1 cellular context compared by ENCODE assay signal in the genomic region with DNA sequence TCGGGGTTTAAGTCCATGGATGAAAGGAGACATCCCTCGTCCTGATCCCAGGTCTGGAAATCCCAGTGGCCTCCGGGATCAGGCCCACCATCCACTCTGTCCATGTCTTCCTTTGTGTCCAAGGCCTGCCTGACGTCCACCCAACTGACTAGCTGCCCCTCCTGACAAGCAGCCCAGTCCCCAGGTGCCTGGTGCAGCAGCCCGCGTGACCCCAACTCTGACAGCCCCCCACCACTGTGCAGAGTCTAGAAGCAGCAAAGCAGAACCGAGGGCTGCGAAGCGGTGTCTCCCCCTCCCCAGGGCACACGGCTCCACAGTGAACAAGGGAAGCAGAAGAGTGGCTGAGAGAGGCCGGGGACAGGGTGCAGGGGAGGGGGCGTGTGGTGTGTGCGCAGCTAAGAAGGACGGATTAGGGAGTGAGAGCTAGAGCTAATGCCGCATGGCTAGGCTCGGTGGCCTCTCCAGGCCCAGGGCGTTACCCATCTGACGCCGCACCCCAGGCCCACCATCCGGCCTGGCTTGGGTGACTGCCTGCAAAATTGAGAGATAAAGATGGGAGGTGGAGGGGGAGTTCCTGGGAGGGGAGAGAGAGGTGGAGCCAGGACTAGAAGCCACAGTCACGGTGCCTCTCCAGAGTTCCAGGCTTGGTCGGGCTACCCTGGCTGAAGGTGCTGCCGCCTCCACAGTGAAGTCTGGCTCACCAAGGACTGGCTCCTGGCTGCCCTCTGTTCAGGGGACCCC.
TF ChIP-seq lines count a peak whose summit lies in the region.

No MANE protein-coding gene starts in this region.

TF ChIP-seq in K562, 482 proteins besides CTCF, POLR2A, EP300 and RAD21 (continued from another document and continues in another):
- no peak for TF ChIP-seq AFF1 (IDR thresholded peaks at IDR 0.05; ENCODE audit: low read depth in 1 of 2, partially characterized antibody in 2 of 2)
- TF ChIP-seq ZBTB17 (CRISPR knock-in tag; IDR thresholded peaks at IDR 0.05), result 0 out of 2 replicates have a peak, but pooled peaks have one; percentile 40
- TF ChIP-seq ZNF175 (CRISPR knock-in tag; IDR thresholded peaks at IDR 0.05; ENCODE audit: low read depth), result 0 out of 2 replicates have a peak, but pooled peaks have one; percentile 54
- 0 out of 2 replicates have a peak, but pooled peaks have one; percentile 48 for TF ChIP-seq HDAC2 (IDR thresholded peaks at IDR 0.05)
- TF ChIP-seq KDM5B (IDR thresholded peaks at IDR 0.05; ENCODE audit: insufficient replicate concordance, low read depth, low read length), result peak; percentile 60
- TF ChIP-seq, protein P1, sequence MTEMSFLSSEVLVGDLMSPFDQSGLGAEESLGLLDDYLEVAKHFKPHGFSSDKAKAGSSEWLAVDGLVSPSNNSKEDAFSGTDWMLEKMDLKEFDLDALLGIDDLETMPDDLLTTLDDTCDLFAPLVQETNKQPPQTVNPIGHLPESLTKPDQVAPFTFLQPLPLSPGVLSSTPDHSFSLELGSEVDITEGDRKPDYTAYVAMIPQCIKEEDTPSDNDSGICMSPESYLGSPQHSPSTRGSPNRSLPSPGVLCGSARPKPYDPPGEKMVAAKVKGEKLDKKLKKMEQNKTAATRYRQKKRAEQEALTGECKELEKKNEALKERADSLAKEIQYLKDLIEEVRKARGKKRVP (CRISPR knock-in tag; IDR thresholded peaks at IDR 0.05), result 0 out of 2 replicates have a peak, but pooled peaks have one; percentile 24
- TF ChIP-seq SMAD4 (CRISPR knock-in tag; conservative IDR thresholded peaks at IDR 0.05), result peak; percentile 63; the same call in 1 of the 2 replicates
- peak in 1 of 3 experiments; percentile 66 for TF ChIP-seq YY1 (IDR thresholded peaks at IDR 0.05; ENCODE audit: borderline replicate concordance in 1 of 3, control insufficient read depth in 1 of 3, extremely low read depth in 1 of 3, insufficient read depth in 3 of 3, insufficient read length in 1 of 3, insufficient replicate concordance in 2 of 3, low read depth in 1 of 3, low read length in 2 of 3)
- peak; percentile 96 for TF ChIP-seq ZNF592 (IDR thresholded peaks at IDR 0.05)
- TF ChIP-seq, protein P2, sequence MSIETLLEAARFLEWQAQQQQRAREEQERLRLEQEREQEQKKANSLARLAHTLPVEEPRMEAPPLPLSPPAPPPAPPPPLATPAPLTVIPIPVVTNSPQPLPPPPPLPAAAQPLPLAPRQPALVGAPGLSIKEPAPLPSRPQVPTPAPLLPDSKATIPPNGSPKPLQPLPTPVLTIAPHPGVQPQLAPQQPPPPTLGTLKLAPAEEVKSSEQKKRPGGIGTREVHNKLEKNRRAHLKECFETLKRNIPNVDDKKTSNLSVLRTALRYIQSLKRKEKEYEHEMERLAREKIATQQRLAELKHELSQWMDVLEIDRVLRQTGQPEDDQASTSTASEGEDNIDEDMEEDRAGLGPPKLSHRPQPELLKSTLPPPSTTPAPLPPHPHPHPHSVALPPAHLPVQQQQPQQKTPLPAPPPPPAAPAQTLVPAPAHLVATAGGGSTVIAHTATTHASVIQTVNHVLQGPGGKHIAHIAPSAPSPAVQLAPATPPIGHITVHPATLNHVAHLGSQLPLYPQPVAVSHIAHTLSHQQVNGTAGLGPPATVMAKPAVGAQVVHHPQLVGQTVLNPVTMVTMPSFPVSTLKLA (conservative IDR thresholded peaks at IDR 0.05), result peak in 1 of 2 experiments; percentile 27; a peak in 1 of 4 replicates
- TF ChIP-seq KLF1 (tag; IDR thresholded peaks at IDR 0.05), result 0 out of 2 replicates have a peak, but pooled peaks have one; percentile 52
- TF ChIP-seq TAF7 (tag; IDR thresholded peaks at IDR 0.05), result 0 out of 2 replicates have a peak, but pooled peaks have one; percentile 10
- no peak for TF ChIP-seq ZNF507 (tag; conservative IDR thresholded peaks at IDR 0.05)
- TF ChIP-seq PHTF2 (CRISPR knock-in tag; IDR thresholded peaks at IDR 0.05), result no peak
- TF ChIP-seq KLF6 (CRISPR knock-in tag; IDR thresholded peaks at IDR 0.05; ENCODE audit: borderline replicate concordance), result peak; percentile 13; the same call in 1 of the 2 replicates
- TF ChIP-seq POLR2AphosphoS5 (IDR thresholded peaks at IDR 0.05; ENCODE audit: control insufficient read depth, insufficient read depth, low read depth, low read length), result peak; percentile 34; the same call in 1 of the 2 replicates
- peak in 1 of 3 experiments; percentile 37; a peak in 1 of 6 replicates for TF ChIP-seq ZBTB11 (CRISPR knock-in tag; IDR thresholded peaks at IDR 0.05)
- TF ChIP-seq ZC3H8 (IDR thresholded peaks at IDR 0.05), result no peak
- peak; percentile 34 to 73 for TF ChIP-seq E2F6 (IDR thresholded peaks at IDR 0.05; ENCODE audit: borderline replicate concordance in 1 of 2, extremely low read depth in 1 of 2, insufficient read depth in 1 of 2, insufficient read length in 1 of 2, low read depth in 1 of 2, low read length in 1 of 2, poor library complexity in 1 of 2, severe bottlenecking in 1 of 2)
- peak; percentile 61; the same call in 1 of the 2 replicates for TF ChIP-seq ZKSCAN1 (IDR thresholded peaks at IDR 0.05; ENCODE audit: low read depth, low read length)
- TF ChIP-seq MYC (IDR thresholded peaks at IDR 0.05; ENCODE audit: low read depth, low read length), result peak; percentile 77
- no peak for TF ChIP-seq MYC (CRISPR knock-in tag; IDR thresholded peaks at IDR 0.05; ENCODE audit: borderline replicate concordance, low read depth)
- peak in 1 of 2 experiments; percentile 38; a peak in 1 of 4 replicates for TF ChIP-seq HDAC1 (IDR thresholded peaks at IDR 0.05)
- TF ChIP-seq POLR2B (IDR thresholded peaks at IDR 0.05; ENCODE audit: low read depth, partially characterized antibody), result peak; percentile 54
- TF ChIP-seq NRF1 (conservative IDR thresholded peaks at IDR 0.05 in 1 of 2, IDR thresholded peaks at IDR 0.05 in 1 of 2), result peak in 1 of 2 experiments; percentile 51; a peak in 2 of 4 replicates
- no peak for TF ChIP-seq NBN (IDR thresholded peaks at IDR 0.05; ENCODE audit: low read depth)
- TF ChIP-seq ARID1B (IDR thresholded peaks at IDR 0.05), result peak; percentile 66
- TF ChIP-seq ZNF639 (CRISPR knock-in tag; conservative IDR thresholded peaks at IDR 0.05 in 1 of 2, IDR thresholded peaks at IDR 0.05 in 1 of 2), result peak in 1 of 2 experiments; percentile 57; a peak in 2 of 4 replicates
- 0 out of 2 replicates have a peak, but pooled peaks have one; percentile 25 for TF ChIP-seq GABPB1 (CRISPR knock-in tag; IDR thresholded peaks at IDR 0.05)
- peak; percentile 15 for TF ChIP-seq BRD9 (IDR thresholded peaks at IDR 0.05; ENCODE audit: low read depth, partially characterized antibody)
- peak; percentile 74 for TF ChIP-seq RNF2 (IDR thresholded peaks at IDR 0.05)
- TF ChIP-seq EGR1 (conservative IDR thresholded peaks at IDR 0.05), result peak; percentile 28; the same call in 1 of the 2 replicates
- TF ChIP-seq ZNF165 (CRISPR knock-in tag; IDR thresholded peaks at IDR 0.05; ENCODE audit: borderline replicate concordance), result no peak
- TF ChIP-seq, protein P3, sequence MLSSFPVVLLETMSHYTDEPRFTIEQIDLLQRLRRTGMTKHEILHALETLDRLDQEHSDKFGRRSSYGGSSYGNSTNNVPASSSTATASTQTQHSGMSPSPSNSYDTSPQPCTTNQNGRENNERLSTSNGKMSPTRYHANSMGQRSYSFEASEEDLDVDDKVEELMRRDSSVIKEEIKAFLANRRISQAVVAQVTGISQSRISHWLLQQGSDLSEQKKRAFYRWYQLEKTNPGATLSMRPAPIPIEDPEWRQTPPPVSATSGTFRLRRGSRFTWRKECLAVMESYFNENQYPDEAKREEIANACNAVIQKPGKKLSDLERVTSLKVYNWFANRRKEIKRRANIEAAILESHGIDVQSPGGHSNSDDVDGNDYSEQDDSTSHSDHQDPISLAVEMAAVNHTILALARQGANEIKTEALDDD (IDR thresholded peaks at IDR 0.05), result no peak
- peak; percentile 66 for TF ChIP-seq SUPT5H (IDR thresholded peaks at IDR 0.05)
- TF ChIP-seq L3MBTL2 (IDR thresholded peaks at IDR 0.05), result peak; percentile 75
- peak; percentile 18; the same call in 1 of the 2 replicates for TF ChIP-seq SOX6 (IDR thresholded peaks at IDR 0.05)
- TF ChIP-seq POLR2G (IDR thresholded peaks at IDR 0.05; ENCODE audit: low read depth, low read length), result peak; percentile 81
- TF ChIP-seq NFIC (IDR thresholded peaks at IDR 0.05), result peak; percentile 60
